ENCODE assay signal across 1 cellular context in the genomic region with DNA sequence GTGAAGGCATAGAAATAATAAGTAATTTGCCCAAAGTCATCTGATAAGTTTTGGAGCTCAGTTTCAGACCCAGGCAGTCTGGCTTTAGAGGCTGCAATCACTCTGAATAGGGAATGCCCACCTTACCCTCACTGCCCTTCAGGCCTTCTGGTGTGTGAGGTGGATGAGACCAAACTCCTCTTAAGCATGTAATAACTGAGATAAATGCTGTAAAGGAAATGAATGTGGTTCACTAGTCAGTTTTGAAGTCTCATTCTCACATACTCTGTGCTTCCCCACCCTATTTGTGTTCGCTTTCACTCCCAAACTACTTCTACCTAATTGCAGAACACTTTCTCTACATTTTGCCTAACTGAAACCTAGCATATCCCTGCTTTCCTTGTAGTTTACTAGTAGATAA.
A peak's percentile ranks its signal among the peaks of the same experiment; 100 is the strongest.
TF ChIP-seq lines count a peak whose summit lies in the region.

No MANE protein-coding gene starts in this region.

TF ChIP-seq in GM12878, 131 proteins besides CTCF, POLR2A, EP300 and RAD21 (continued from another document):
- peak; percentile 69 for TF ChIP-seq NFIC (IDR thresholded peaks at IDR 0.05; ENCODE audit: low read depth, low read length)
- TF ChIP-seq ETV6 (conservative IDR thresholded peaks at IDR 0.05 in 1 of 2, IDR thresholded peaks at IDR 0.05 in 1 of 2; ENCODE audit: borderline replicate concordance in 1 of 2, low read depth in 1 of 2) = peak in 1 of 2 experiments; percentile 37; a peak in 1 of 4 replicates
- TF ChIP-seq CREM (IDR thresholded peaks at IDR 0.05; ENCODE audit: low read depth) = peak; percentile 44; the same call in 1 of the 2 replicates
TF ChIP-seq in GM12878: peak in this region for 14.
